19 cellular contexts compared by ENCODE assay signal in genomic region chr20:23129256-23129655, GRCh38. TPM values are rescaled to one million over a fixed set of nuclear protein-coding genes. Genes with fewer than 3 reads are reported as not detected.
"Had no signal": no experiment of that assay in that cellular context is flagged by ENCODE, and none has a peak within 500 bp of the region (broad histone marks: within the 10 kb centered on the region; RNA-seq: fewer than 3 reads in every experiment).

No MANE protein-coding gene starts in this region.

- H3K4me1 ChIP-seq: prostate gland, right lobe of liver had no signal

- H3K27me3 ChIP-seq: brain microvascular endothelial cell, heart right ventricle, right lobe of liver, suprapubic skin had no signal

- H3K36me3 ChIP-seq: brain microvascular endothelial cell, heart right ventricle, prostate gland, right lobe of liver, suprapubic skin had no signal

- H3K9me3 ChIP-seq: heart right ventricle, prostate gland, right lobe of liver, suprapubic skin had no signal

- H3K4me3 ChIP-seq: heart right ventricle, prostate gland, right lobe of liver, smooth muscle cell, suprapubic skin had no signal

- ATAC-seq: activated CD8-positive, alpha-beta T cell treated with anti-CD3 and anti-CD28 coated beads, Interleukin-2, amount 10 ng/mL, durations not matched to agents 7 days and 5 days; heart right ventricle; left cardiac atrium; natural killer cell treated with Interleukin-12 subunit alpha and Interleukin-12 subunit beta and Interleukin-15 and Interleukin-18, amount 100 ng/mL, for 72 hours; right lobe of liver; stimulated activated naive CD8-positive, alpha-beta T cell treated with anti-CD3 and anti-CD28 coated beads, Interleukin-15, Interleukin-2, amounts not matched to agents 100 U/mL and 50 U/mL, for 24 hours had no signal

- H3K27ac ChIP-seq: brain microvascular endothelial cell, prostate gland, right lobe of liver, suprapubic skin had no signal

- DNase-seq: activated B cell treated with CpG ODN at 0.5 μM for 24 hours; activated CD4-positive, alpha-beta T cell treated with anti-CD3 and anti-CD28 coated beads for 48 hours; activated CD8-positive, alpha-beta memory T cell treated with anti-CD3 and anti-CD28 coated beads, Interleukin-2, amount 50 U/mL, for 4 hours; activated CD8-positive, alpha-beta T cell treated with anti-CD3 and anti-CD28 coated beads, Interleukin-2, amount 10 ng/mL, durations not matched to agents 7 days and 5 days; activated naive CD8-positive, alpha-beta T cell treated with anti-CD3 and anti-CD28 coated beads, Interleukin-2, amount 10 ng/mL, durations not matched to agents 7 days and 5 days; anterior cingulate cortex; brain microvascular endothelial cell; cortex of kidney; effector CD8-positive, alpha-beta T cell; heart right ventricle; left cardiac atrium; mesenchymal stem cell; occipital lobe; stimulated activated naive CD8-positive, alpha-beta T cell treated with anti-CD3 and anti-CD28 coated beads, Interleukin-15, Interleukin-2, amounts not matched to agents 100 U/mL and 50 U/mL, for 24 hours had no signal

RNA-seq across cellular contexts. Expression of gene CD93, which starts 43.1 kb away (rescaled TPM):
- total RNA-seq: activated B cell treated with CpG ODN at 0.5 μM for 24 hours, smooth muscle cell had no signal
- polyA plus RNA-seq: smooth muscle cell had no signal
